ENCODE assay signal across 8 cellular contexts in the genomic region with DNA sequence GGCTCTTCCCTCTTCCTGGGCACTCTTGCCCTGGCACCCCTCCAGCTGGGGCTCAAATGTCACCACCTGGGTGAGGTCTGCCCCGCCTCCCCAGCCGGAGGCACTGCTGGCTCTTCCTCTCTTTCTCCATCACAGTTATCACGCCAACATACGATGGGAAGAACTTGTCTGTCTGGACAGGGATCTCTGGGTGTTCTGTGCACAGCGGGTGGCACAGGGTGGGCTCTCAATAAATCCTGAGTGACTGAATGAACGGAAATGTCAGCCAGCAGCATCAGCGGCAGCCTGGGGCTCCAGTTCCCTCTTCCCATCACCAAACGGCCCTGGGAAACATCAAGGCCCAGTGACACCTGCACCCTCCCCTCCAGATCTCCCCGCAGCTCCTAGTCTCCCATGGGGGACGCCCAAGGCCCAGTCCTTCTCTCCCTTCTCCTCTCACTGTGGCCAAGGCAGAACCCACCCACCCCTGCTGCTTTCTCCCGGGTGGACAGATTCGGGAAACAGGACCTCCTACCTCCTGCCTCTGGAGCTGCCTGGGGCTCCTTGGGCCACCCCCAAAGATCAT. TPM values are rescaled to one million over a fixed set of nuclear protein-coding genes. Genes with fewer than 3 reads are reported as not detected.
A peak's percentile ranks its signal among the peaks of the same experiment; 100 is the strongest.
DNase-seq lines count a peak whose midpoint lies in the region; ATAC-seq lines count a peak whose summit lies in the region.

No MANE protein-coding gene starts in this region.

- peak overlapping the region; percentile 93 for H3K4me3 Mint-ChIP-seq in T-helper 17 cell
- H3K4me3 Mint-ChIP-seq in stimulated activated naive B cell treated with anti-CD40 and anti-IgM and Interleukin-4, amounts not matched to agents 10 μg/mL and 1 μg/mL and 100 μg/mL, for 72 hours: peak overlapping the region; percentile 87 to 88

- no peaks in the 10 kb centered on the region for H3K27me3 Mint-ChIP-seq in T-helper 17 cell
- H3K27me3 Mint-ChIP-seq in stimulated activated naive B cell treated with anti-CD40 and anti-IgM and Interleukin-4, amounts not matched to agents 10 μg/mL and 1 μg/mL and 100 μg/mL, for 72 hours: no peaks in the 10 kb centered on the region

- H3K9me3 ChIP-seq in T-helper 17 cell (ENCODE audit: control insufficient read depth, low read length, poor library complexity, severe bottlenecking): no peaks in the 10 kb centered on the region

- peaks cover 37% of the 10 kb centered on the region for H3K4me1 Mint-ChIP-seq in T-helper 17 cell
- peaks cover 44 to 80% of the 10 kb centered on the region in 2 donors for H3K4me1 Mint-ChIP-seq in stimulated activated naive B cell treated with anti-CD40 and anti-IgM and Interleukin-4, amounts not matched to agents 10 μg/mL and 1 μg/mL and 100 μg/mL, for 72 hours

- H3K9me3 Mint-ChIP-seq in stimulated activated naive B cell treated with anti-CD40 and anti-IgM and Interleukin-4, amounts not matched to agents 10 μg/mL and 1 μg/mL and 100 μg/mL, for 72 hours: no peaks in the 10 kb centered on the region

- H3K36me3 Mint-ChIP-seq in T-helper 17 cell (ENCODE audit: low read depth): no peaks in the 10 kb centered on the region
- H3K36me3 Mint-ChIP-seq in stimulated activated naive B cell treated with anti-CD40 and anti-IgM and Interleukin-4, amounts not matched to agents 10 μg/mL and 1 μg/mL and 100 μg/mL, for 72 hours: peaks cover 0 to 6% of the 10 kb centered on the region in 2 donors

- DNase-seq in NCI-H510A (lab: John Stamatoyannopoulos, UW) (peak; percentile 97), NCI-H510A treated with DMSO at 0.1 percent for 48 hours (lab: John Stamatoyannopoulos, UW) (no peak), T-helper 17 cell (no peak), glomerular visceral epithelial cell (ENCODE audit: extremely low spot score) (peak; percentile 95), NCI-H2196 treated with DMSO at 0.1 percent for 48 hours (lab: John Stamatoyannopoulos, UW; ENCODE audit: unreplicated experiment) (no peak), HuH-7.5 (ENCODE audit: low spot score) (no peak)
- DNase-seq in stimulated activated naive B cell treated with anti-CD40 and anti-IgM and Interleukin-4, amounts not matched to agents 10 μg/mL and 1 μg/mL and 100 μg/mL, for 72 hours: no peak

- peak overlapping the region; percentile 100 for H3K27ac Mint-ChIP-seq in T-helper 17 cell
- H3K27ac Mint-ChIP-seq in stimulated activated naive B cell treated with anti-CD40 and anti-IgM and Interleukin-4, amounts not matched to agents 10 μg/mL and 1 μg/mL and 100 μg/mL, for 72 hours: peak overlapping the region; percentile 96

- ATAC-seq in T-helper 17 cell: no peak
- no peak for ATAC-seq in stimulated activated naive B cell treated with anti-CD40 and anti-IgM and Interleukin-4, amounts not matched to agents 10 μg/mL and 1 μg/mL and 100 μg/mL, for 72 hours (replicated peaks)
- ATAC-seq in HG02840 (IDR thresholded peaks at IDR 0.05; ENCODE audit: low FRiP score, unreplicated experiment): no peak

RNA-seq across cellular contexts. Expression of a gene that starts 0.4 kb away (rescaled TPM):
- 10 to 100 TPM; 57.7 to 61.6 TPM for total RNA-seq in T-helper 17 cell

RNA-seq across cellular contexts. Expression of a gene that starts 3.6 kb away (rescaled TPM):
- 10 to 100 TPM; 29.2 to 37.5 TPM for total RNA-seq in T-helper 17 cell

RNA-seq across cellular contexts. Expression of a gene that starts 28.3 kb away (rescaled TPM):
- total RNA-seq in T-helper 17 cell: under 1 TPM; 0.21 to 0.45 TPM

RNA-seq across cellular contexts. Expression of a gene that starts 39.7 kb away (rescaled TPM):
- total RNA-seq in T-helper 17 cell: 100 to 1,000 TPM; 554 to 555 TPM

RNA-seq across cellular contexts. Expression of a gene that starts 49.2 kb away (rescaled TPM):
- total RNA-seq in T-helper 17 cell: 10 to 100 TPM; 49.1 to 62.6 TPM

Comparison
In these comparisons a context has a peak if more than half of its experiments do, and no peak if none do; other contexts are left out.
1. DNase-seq: peak in NCI-H510A (single experiment) and glomerular visceral epithelial cell (single experiment); none in NCI-H510A treated with DMSO at 0.1 percent for 48 hours (single experiment), T-helper 17 cell (0 of 3), stimulated activated naive B cell treated with anti-CD40 and anti-IgM and Interleukin-4, amounts not matched to agents 10 μg/mL and 1 μg/mL and 100 μg/mL, for 72 hours (single experiment), NCI-H2196 treated with DMSO at 0.1 percent for 48 hours (single experiment) and HuH-7.5 (single experiment).